In the genomic region with DNA sequence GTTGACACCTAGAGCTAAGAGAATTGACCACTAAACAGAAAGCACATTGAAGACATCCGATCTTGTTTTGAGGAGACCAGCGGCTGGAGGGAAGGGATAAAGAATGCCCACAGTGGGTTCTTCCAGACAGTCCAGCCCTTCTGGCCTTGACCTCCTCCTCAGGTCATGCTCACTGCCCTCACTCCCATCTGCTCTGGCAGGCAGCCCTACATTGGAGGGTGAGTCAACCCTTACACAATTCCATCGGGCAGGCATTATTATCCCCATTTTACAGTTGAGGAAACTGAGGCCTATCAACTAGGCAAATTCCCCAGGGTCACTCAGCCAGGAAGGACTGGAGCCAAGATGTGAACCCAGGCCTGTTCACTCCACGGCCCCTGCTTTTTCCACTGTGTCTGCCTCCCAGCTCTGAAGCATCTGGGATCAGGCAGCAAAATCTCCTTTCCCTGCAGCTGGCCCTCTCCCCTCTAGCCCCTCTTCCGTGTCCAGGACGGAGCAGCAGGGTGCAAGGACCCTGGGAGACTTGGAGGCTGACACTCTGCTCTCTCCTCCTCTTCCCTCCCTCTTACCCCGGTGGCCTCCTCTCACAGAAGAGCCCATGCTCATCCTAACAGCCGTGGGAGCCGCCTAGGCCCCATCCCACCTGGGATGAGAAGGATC, we compare ENCODE assay signal across 15 cellular contexts. TPM values are rescaled to one million over a fixed set of nuclear protein-coding genes. Genes with fewer than 3 reads are reported as not detected.
DNase-seq lines count a peak whose midpoint lies in the region; ATAC-seq and TF ChIP-seq lines count a peak whose summit lies in the region.
"Had no signal": no experiment of that assay in that cellular context is flagged by ENCODE, and none has a peak within 500 bp of the region (broad histone marks: within the 10 kb centered on the region; RNA-seq: fewer than 3 reads in every experiment).

No MANE protein-coding gene starts in this region.

- peak overlapping the region; percentile 81 for H4K91ac ChIP-seq in mesenchymal stem cell (ENCODE audit: low read length)

- no peaks in the 10 kb centered on the region for H3K9me3 Mint-ChIP-seq in activated naive CD4-positive, alpha-beta T cell treated with anti-CD3 and anti-CD28 coated beads, Interleukin-2, amount 10 ng/mL, durations not matched to agents 7 days and 5 days
- H3K9me3 Mint-ChIP-seq in chondrocyte (ENCODE audit: low read depth) = no peaks in the 10 kb centered on the region
- H3K9me3 Mint-ChIP-seq: activated T-cell treated with anti-CD3 and anti-CD28 coated beads, Interleukin-2, amount 50 U/mL, for 24 hours; stimulated activated naive B cell treated with anti-CD40 and anti-IgM and Interleukin-4, amounts not matched to agents 10 μg/mL and 1 μg/mL and 100 μg/mL, for 72 hours had no signal

- DNase-seq in activated naive CD4-positive, alpha-beta T cell treated with anti-CD3 and anti-CD28 coated beads, Interleukin-2, amount 10 ng/mL, durations not matched to agents 7 days and 5 days = no peak
- DNase-seq in activated naive CD4-positive, alpha-beta T cell treated with anti-CD3 and anti-CD28 coated beads, Interleukin-2, amount 50 U/mL, for 16 hours = no peak
- DNase-seq in chondrocyte (ENCODE audit: low spot score) (peak; percentile 53), mesenchymal stem cell (no peak), uterus (no peak), DMS153 (lab: John Stamatoyannopoulos, UW) (no peak)
- DNase-seq: activated T-cell treated with anti-CD3 and anti-CD28 coated beads, Interleukin-2, amount 50 U/mL, for 24 hours; NCI-H1436 treated with DMSO at 0.1 percent for 48 hours; stimulated activated CD4-positive, alpha-beta T cell treated with anti-CD3 and anti-CD28 coated beads, Interleukin-15, amount 100 ng/mL, for 24 hours; stimulated activated naive B cell treated with anti-CD40 and anti-IgM and Interleukin-4, amounts not matched to agents 10 μg/mL and 1 μg/mL and 100 μg/mL, for 72 hours had no signal

- peak overlapping the region; percentile 68 for H2BK15ac ChIP-seq in mesenchymal stem cell (ENCODE audit: low read depth, poor library complexity, severe bottlenecking)

- H2AK5ac ChIP-seq in mesenchymal stem cell (ENCODE audit: low read length, severe bottlenecking) = peak overlapping the region; percentile 88

- no peak overlapping the region for H3K23ac ChIP-seq in mesenchymal stem cell (ENCODE audit: low read length in 2 of 2)

- H3K4me3 ChIP-seq in mesenchymal stem cell (ENCODE audit: insufficient read depth in 1 of 2, low read depth in 1 of 2, low read length in 2 of 2) (no peak overlapping the region), uterus (no peak overlapping the region)
- H3K4me3 ChIP-seq: mucosa of descending colon had no signal

- H3K36me3 Mint-ChIP-seq in activated naive CD4-positive, alpha-beta T cell treated with anti-CD3 and anti-CD28 coated beads, Interleukin-2, amount 10 ng/mL, durations not matched to agents 7 days and 5 days = no peaks in the 10 kb centered on the region
- no peaks in the 10 kb centered on the region for H3K36me3 Mint-ChIP-seq in chondrocyte (ENCODE audit: low read depth)
- H3K36me3 Mint-ChIP-seq: stimulated activated naive B cell treated with anti-CD40 and anti-IgM and Interleukin-4, amounts not matched to agents 10 μg/mL and 1 μg/mL and 100 μg/mL, for 72 hours had no signal

- peaks cover 27% of the 10 kb centered on the region for H3K27me3 Mint-ChIP-seq in activated naive CD4-positive, alpha-beta T cell treated with anti-CD3 and anti-CD28 coated beads, Interleukin-2, amount 10 ng/mL, durations not matched to agents 7 days and 5 days
- H3K27me3 Mint-ChIP-seq in chondrocyte (ENCODE audit: low read depth) = no peaks in the 10 kb centered on the region
- H3K27me3 Mint-ChIP-seq: activated T-cell treated with anti-CD3 and anti-CD28 coated beads, Interleukin-2, amount 50 U/mL, for 24 hours had no signal

- H3K27ac ChIP-seq in mesenchymal stem cell (ENCODE audit: low read length, poor library complexity, severe bottlenecking) (peak overlapping the region; percentile 85), uterus (peak overlapping the region; percentile 28 to 58)
- H3K27ac ChIP-seq: HL-60 had no signal

- H4K8ac ChIP-seq in mesenchymal stem cell (ENCODE audit: low read length) = peak overlapping the region; percentile 5

- peak overlapping the region; percentile 87 to 99 for H2BK12ac ChIP-seq in mesenchymal stem cell (ENCODE audit: low read length in 2 of 2)

- no peak overlapping the region for H3K9ac ChIP-seq in mesenchymal stem cell (ENCODE audit: low read length)

- TF ChIP-seq POLR2A in uterus (IDR thresholded peaks at IDR 0.05) = no peak

- no peak overlapping the region for H2AFZ ChIP-seq in mesenchymal stem cell (ENCODE audit: low read depth, low read length)

- H3K4ac ChIP-seq in mesenchymal stem cell (ENCODE audit: low read depth in 1 of 2, low read length in 2 of 2) = peak overlapping the region; percentile 65 to 88

- H3K14ac ChIP-seq in mesenchymal stem cell (ENCODE audit: low read length in 2 of 2) = peak overlapping the region in 1 of 2 experiments; percentile 82

- H3K4me1 Mint-ChIP-seq in activated naive CD4-positive, alpha-beta T cell treated with anti-CD3 and anti-CD28 coated beads, Interleukin-2, amount 10 ng/mL, durations not matched to agents 7 days and 5 days = peaks cover 54% of the 10 kb centered on the region
- H3K4me1 Mint-ChIP-seq in chondrocyte (ENCODE audit: low read depth) = peaks cover 33% of the 10 kb centered on the region

- no peak overlapping the region for H3K4me3 Mint-ChIP-seq in activated naive CD4-positive, alpha-beta T cell treated with anti-CD3 and anti-CD28 coated beads, Interleukin-2, amount 10 ng/mL, durations not matched to agents 7 days and 5 days
- no peak overlapping the region for H3K4me3 Mint-ChIP-seq in chondrocyte (ENCODE audit: unreplicated experiment)
- H3K4me3 Mint-ChIP-seq: activated T-cell treated with anti-CD3 and anti-CD28 coated beads, Interleukin-2, amount 50 U/mL, for 24 hours; stimulated activated naive B cell treated with anti-CD40 and anti-IgM and Interleukin-4, amounts not matched to agents 10 μg/mL and 1 μg/mL and 100 μg/mL, for 72 hours had no signal

- H3K9me3 ChIP-seq in mesenchymal stem cell (ENCODE audit: control insufficient read depth, low read length) (no peaks in the 10 kb centered on the region), uterus (no peaks in the 10 kb centered on the region)
- H3K9me3 ChIP-seq: mucosa of descending colon had no signal

- CTCF ChIA-PET in activated naive CD4-positive, alpha-beta T cell treated with anti-CD3 and anti-CD28 coated beads, Interleukin-2, amount 10 ng/mL, durations not matched to agents 7 days and 5 days (lab: Charles Lee) = interaction anchor here (0.7 kb wide), 1 partner anchor 47 kb away, joined by 3 read pairs; no protein-coding TSS in a partner anchor

- H3K4me2 ChIP-seq in mesenchymal stem cell (ENCODE audit: low read length, poor library complexity, severe bottlenecking) = no peak overlapping the region

- no peak for ATAC-seq in GM18858 (IDR thresholded peaks at IDR 0.05; ENCODE audit: unreplicated experiment)
- ATAC-seq in GM18520 (IDR thresholded peaks at IDR 0.05; ENCODE audit: unreplicated experiment) = no peak
- ATAC-seq: mucosa of descending colon; stimulated activated naive B cell treated with anti-CD40 and anti-IgM and Interleukin-4, amounts not matched to agents 10 μg/mL and 1 μg/mL and 100 μg/mL, for 72 hours had no signal

- H3K18ac ChIP-seq in mesenchymal stem cell (ENCODE audit: low read depth in 1 of 2, low read length in 2 of 2) = peak overlapping the region; percentile 86 to 89

- peaks cover 37% of the 10 kb centered on the region for H3K4me1 ChIP-seq in mesenchymal stem cell (ENCODE audit: control insufficient read depth, insufficient read depth, low read depth, low read length)
- H3K4me1 ChIP-seq in uterus = no peaks in the 10 kb centered on the region

- peak overlapping the region; percentile 49 for H3K27ac Mint-ChIP-seq in activated naive CD4-positive, alpha-beta T cell treated with anti-CD3 and anti-CD28 coated beads, Interleukin-2, amount 10 ng/mL, durations not matched to agents 7 days and 5 days
- no peak overlapping the region for H3K27ac Mint-ChIP-seq in chondrocyte (ENCODE audit: unreplicated experiment)

- no peak overlapping the region for H2BK120ac ChIP-seq in mesenchymal stem cell (ENCODE audit: low read depth, low read length)

- H2BK5ac ChIP-seq in mesenchymal stem cell (ENCODE audit: low read depth, low read length, poor library complexity, severe bottlenecking) = no peak overlapping the region

- no peaks in the 10 kb centered on the region for H3K36me3 ChIP-seq in mesenchymal stem cell (ENCODE audit: control insufficient read depth in 1 of 2, insufficient read depth in 2 of 2, low read depth in 1 of 2, low read length in 2 of 2)
- H3K36me3 ChIP-seq in uterus = no peaks in the 10 kb centered on the region

- H3K27me3 ChIP-seq in mesenchymal stem cell (ENCODE audit: control insufficient read depth in 1 of 2, insufficient read depth in 1 of 2, low read length in 2 of 2) = no peaks in the 10 kb centered on the region
- no peaks in the 10 kb centered on the region for H3K27me3 ChIP-seq in uterus

- no peaks in the 10 kb centered on the region for H3K79me1 ChIP-seq in mesenchymal stem cell (replicated peaks; ENCODE audit: low read length, poor library complexity, severe bottlenecking)

- WGBS in mesenchymal stem cell = 97% methylated on average over 9 of the region's 9 CpGs

- intact Hi-C loops in uterus (cut with DNase I; ENCODE audit: low total_unique reads) = no loop called here

- no peak for TF ChIP-seq CTCF in chondrocyte (IDR thresholded peaks at IDR 0.05)
- TF ChIP-seq CTCF in uterus (IDR thresholded peaks at IDR 0.05) = no peak

RNA-seq across cellular contexts. Expression of a gene that starts 5.3 kb away (rescaled TPM):
- 0.87 to 2.6 TPM (median 1.9 TPM) in 3 replicates for total RNA-seq in chondrocyte
- 1.7 TPM for polyA plus RNA-seq in mesenchymal stem cell (2013, experiment 1 of 2)
- polyA plus RNA-seq in mesenchymal stem cell (2013, experiment 2 of 2) = 1.3 TPM
- total RNA-seq in uterus = 10 to 100 TPM in 2 of 4 donors, 1 to 10 TPM in 2; 1.3 to 38.3 (median 7.3) TPM
- total RNA-seq: A673 had no signal

RNA-seq across cellular contexts. Expression of a gene that starts 13.9 kb away (rescaled TPM):
- total RNA-seq in chondrocyte (11.8 to 46.5 TPM (median 41.1 TPM) in 3 replicates), uterus (100 to 1,000 TPM in 1 of 4 donors, 10 to 100 TPM in 3; 28.1 to 116 (median 83.5) TPM)
- polyA plus RNA-seq in mesenchymal stem cell (2013, experiment 1 of 2) = 262 TPM
- polyA plus RNA-seq in mesenchymal stem cell (2013, experiment 2 of 2) = 265 TPM

RNA-seq across cellular contexts. Expression of a gene that starts 28.2 kb away (rescaled TPM):
- 88.5 to 128 TPM (median 127 TPM) in 3 replicates for total RNA-seq in chondrocyte
- polyA plus RNA-seq in mesenchymal stem cell (2013, experiment 1 of 2) = 307 TPM
- 298 TPM for polyA plus RNA-seq in mesenchymal stem cell (2013, experiment 2 of 2)
- 100 to 1,000 TPM in 3 of 4 donors, 10 to 100 TPM in 1; 71.8 to 297 (median 174) TPM for total RNA-seq in uterus

RNA-seq across cellular contexts. Expression of a gene that starts 59.6 kb away (rescaled TPM):
- 0.21 to 0.35 TPM in 2 of 3 replicates, not detected in the other for total RNA-seq in chondrocyte
- polyA plus RNA-seq in mesenchymal stem cell (2013, experiment 1 of 2) = 0.15 TPM
- polyA plus RNA-seq in mesenchymal stem cell (2013, experiment 2 of 2) = 0.23 TPM
- 1 to 10 TPM in 2 of 4 donors, under 1 TPM in 1, not detected in 1; 0.29 to 1.9 (median 1.7) TPM for total RNA-seq in uterus
- total RNA-seq: A673 had no signal
